In genomic region chr10:75651452-75651851, GRCh38 we compare ENCODE assay signal across 14 cellular contexts.
DNase-seq lines count a peak whose midpoint lies in the region; ATAC-seq, FAIRE-seq and TF ChIP-seq lines count a peak whose summit lies in the region.
"Had no signal": no experiment of that assay in that cellular context is flagged by ENCODE, and none has a peak within 500 bp of the region (broad histone marks: within the 10 kb centered on the region; RNA-seq: fewer than 3 reads in every experiment).

No MANE protein-coding gene starts in this region.

- H3K27me3 Mint-ChIP-seq in naive thymus-derived CD8-positive, alpha-beta T cell = peaks cover 2 to 23% (median 5%) of the 10 kb centered on the region in 5 donors
- peaks cover 2% of the 10 kb centered on the region for H3K27me3 Mint-ChIP-seq in activated CD4-positive, alpha-beta T cell treated with anti-CD3 and anti-CD28 coated beads, Interleukin-2, amount 10 ng/mL, durations not matched to agents 24 days and 14 days

- ATAC-seq in mucosa of descending colon (peak; percentile 67), GM19455 (IDR thresholded peaks at IDR 0.05; ENCODE audit: unreplicated experiment) (no peak), upper lobe of left lung (ENCODE audit: low FRiP score in 2 of 2) (no peak)
- ATAC-seq in naive thymus-derived CD8-positive, alpha-beta T cell = no peak
- ATAC-seq: activated naive CD8-positive, alpha-beta T cell treated with anti-CD3 and anti-CD28 coated beads, Interleukin-2, amount 50 U/mL, for 24 hours had no signal

- intact Hi-C loops in mucosa of descending colon (cut with DNase I, micrococcal nuclease) = loop anchor here in 1 of 2 donors (5.0 kb wide), 1 partner anchor 249 kb away; the partner anchor contains the start of gene ZNF503
- intact Hi-C loops in activated CD4-positive, alpha-beta T cell treated with anti-CD3 and anti-CD28 coated beads, Interleukin-2, amount 10 ng/mL, durations not matched to agents 24 days and 14 days (cut with micrococcal nuclease) = no loop called here

- FAIRE-seq in bronchial epithelial cell (lab: Jason Lieb, UNC) = peak; percentile 87
- FAIRE-seq: endothelial cell of umbilical vein had no signal

- no peak overlapping the region for H3K4me3 Mint-ChIP-seq in naive thymus-derived CD8-positive, alpha-beta T cell
- no peak overlapping the region for H3K4me3 Mint-ChIP-seq in activated CD4-positive, alpha-beta T cell treated with anti-CD3 and anti-CD28 coated beads, Interleukin-2, amount 10 ng/mL, durations not matched to agents 24 days and 14 days
- H3K4me3 Mint-ChIP-seq: activated naive CD8-positive, alpha-beta T cell treated with anti-CD3 and anti-CD28 coated beads, Interleukin-2, amount 50 U/mL, for 24 hours had no signal

- H3K4me1 ChIP-seq in mucosa of descending colon (ENCODE audit: low read depth) (no peaks in the 10 kb centered on the region), upper lobe of left lung (peaks cover 2 to 21% (median 9%) of the 10 kb centered on the region in 4 donors)

- H3K9me3 ChIP-seq in mucosa of descending colon = no peaks in the 10 kb centered on the region
- H3K9me3 ChIP-seq in upper lobe of left lung = no peaks in the 10 kb centered on the region

- no peak overlapping the region for H3K27ac ChIP-seq in upper lobe of left lung
- H3K27ac ChIP-seq: HL-60, skin epidermis had no signal

- peak; percentile 10 for DNase-seq in GDM1 (lab: John Stamatoyannopoulos, UW)
- DNase-seq in bronchial epithelial cell (ENCODE audit: low read depth) = peak; percentile 36
- peak in 2 of 3 donors; percentile 65 to 72 for DNase-seq in mucosa of descending colon
- no peak for DNase-seq in naive thymus-derived CD8-positive, alpha-beta T cell
- no peak for DNase-seq in upper lobe of left lung
- no peak for DNase-seq in activated CD4-positive, alpha-beta T cell treated with anti-CD3 and anti-CD28 coated beads, Interleukin-2, amount 10 ng/mL, durations not matched to agents 24 days and 14 days
- DNase-seq: activated CD4-positive, alpha-beta T cell treated with anti-CD3 and anti-CD28 coated beads for 48 hours; activated naive CD8-positive, alpha-beta T cell treated with anti-CD3 and anti-CD28 coated beads, Interleukin-2, amount 50 U/mL, for 24 hours had no signal

- POLR2A ChIA-PET in naive thymus-derived CD8-positive, alpha-beta T cell (lab: Charles Lee) = no interaction called here

- peaks cover 0 to 2% (median 0%) of the 10 kb centered on the region in 9 donors for H3K9me3 Mint-ChIP-seq in naive thymus-derived CD8-positive, alpha-beta T cell
- H3K9me3 Mint-ChIP-seq in activated CD4-positive, alpha-beta T cell treated with anti-CD3 and anti-CD28 coated beads, Interleukin-2, amount 10 ng/mL, durations not matched to agents 24 days and 14 days = no peaks in the 10 kb centered on the region
- H3K9me3 Mint-ChIP-seq: activated naive CD8-positive, alpha-beta T cell treated with anti-CD3 and anti-CD28 coated beads, Interleukin-2, amount 50 U/mL, for 24 hours had no signal

- no peak for TF ChIP-seq POLR2A in upper lobe of left lung (IDR thresholded peaks at IDR 0.05)

- TF ChIP-seq CTCF in LNCAP (IDR thresholded peaks at IDR 0.05) = peak; percentile 22; the same call in 1 of the 2 replicates
- TF ChIP-seq CTCF in bronchial epithelial cell (IDR thresholded peaks at IDR 0.05; ENCODE audit: insufficient read depth, low read length, severe bottlenecking) = peak; percentile 62
- no peak for TF ChIP-seq CTCF in mucosa of descending colon (IDR thresholded peaks at IDR 0.05)
- TF ChIP-seq CTCF in upper lobe of left lung (IDR thresholded peaks at IDR 0.05) = peak in 1 of 6 experiments; percentile 6

- H3K27me3 ChIP-seq in bronchial epithelial cell (ENCODE audit: control insufficient read depth, insufficient read depth, low read length) (no peaks in the 10 kb centered on the region), upper lobe of left lung (no peaks in the 10 kb centered on the region)

- TF ChIP-seq EP300 in upper lobe of left lung (IDR thresholded peaks at IDR 0.05) = no peak

- no peaks in the 10 kb centered on the region for H3K36me3 Mint-ChIP-seq in naive thymus-derived CD8-positive, alpha-beta T cell
- no peaks in the 10 kb centered on the region for H3K36me3 Mint-ChIP-seq in activated CD4-positive, alpha-beta T cell treated with anti-CD3 and anti-CD28 coated beads, Interleukin-2, amount 10 ng/mL, durations not matched to agents 24 days and 14 days (ENCODE audit: low read depth)

- no peaks in the 10 kb centered on the region for H3K4me1 Mint-ChIP-seq in naive thymus-derived CD8-positive, alpha-beta T cell
- no peaks in the 10 kb centered on the region for H3K4me1 Mint-ChIP-seq in activated CD4-positive, alpha-beta T cell treated with anti-CD3 and anti-CD28 coated beads, Interleukin-2, amount 10 ng/mL, durations not matched to agents 24 days and 14 days
- H3K4me1 Mint-ChIP-seq: activated naive CD8-positive, alpha-beta T cell treated with anti-CD3 and anti-CD28 coated beads, Interleukin-2, amount 50 U/mL, for 24 hours had no signal

- H3K36me3 ChIP-seq in bronchial epithelial cell (ENCODE audit: control insufficient read depth, insufficient read depth, low read length) (no peaks in the 10 kb centered on the region), mucosa of descending colon (ENCODE audit: low read depth) (no peaks in the 10 kb centered on the region), upper lobe of left lung (no peaks in the 10 kb centered on the region)

- no peak overlapping the region for H3K27ac Mint-ChIP-seq in naive thymus-derived CD8-positive, alpha-beta T cell
- no peak overlapping the region for H3K27ac Mint-ChIP-seq in activated CD4-positive, alpha-beta T cell treated with anti-CD3 and anti-CD28 coated beads, Interleukin-2, amount 10 ng/mL, durations not matched to agents 24 days and 14 days
- H3K27ac Mint-ChIP-seq: activated naive CD8-positive, alpha-beta T cell treated with anti-CD3 and anti-CD28 coated beads, Interleukin-2, amount 50 U/mL, for 24 hours had no signal

- WGBS in upper lobe of left lung, 2 donors = 82 to 87% methylated on average over 2 of the region's 2 CpGs

- no peak overlapping the region for H3K4me3 ChIP-seq in bronchial epithelial cell (ENCODE audit: low read depth, low read length)
- H3K4me3 ChIP-seq in mucosa of descending colon = no peak overlapping the region
- no peak overlapping the region for H3K4me3 ChIP-seq in upper lobe of left lung
- H3K4me3 ChIP-seq: lung, skin epidermis had no signal

Comparison
In these comparisons a context has a peak if more than half of its experiments do, and no peak if none do; other contexts are left out.
1. DNase-seq: peak in GDM1 (single experiment), bronchial epithelial cell (single experiment) and mucosa of descending colon (2 of 3); none in naive thymus-derived CD8-positive, alpha-beta T cell (0 of 10), upper lobe of left lung (0 of 2) and activated CD4-positive, alpha-beta T cell treated with anti-CD3 and anti-CD28 coated beads, Interleukin-2, amount 10 ng/mL, durations not matched to agents 24 days and 14 days (single experiment).